In the genomic region with DNA sequence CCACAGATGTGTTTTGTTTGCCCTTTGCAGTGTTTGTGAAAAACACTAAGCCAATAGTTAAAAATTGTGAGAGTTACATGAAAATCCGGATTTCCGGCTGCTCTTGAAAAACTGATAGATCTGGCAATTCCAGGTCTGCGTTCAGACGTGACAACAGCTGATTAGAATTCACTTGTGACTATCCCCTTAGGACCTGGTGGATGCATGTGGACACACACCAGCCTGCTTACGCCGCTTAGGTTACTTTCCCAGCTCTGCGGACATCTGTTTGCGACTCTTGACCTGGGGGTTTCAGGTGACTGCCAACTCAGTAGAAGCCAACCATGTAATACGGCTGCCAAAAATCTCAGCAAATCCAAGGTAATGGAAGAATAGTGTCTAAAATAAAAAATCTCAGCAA, we compare ENCODE assay signal across 14 cellular contexts.
"Had no signal": no experiment of that assay in that cellular context is flagged by ENCODE, and none has a peak within 500 bp of the region (broad histone marks: within the 10 kb centered on the region; RNA-seq: fewer than 3 reads in every experiment).

No MANE protein-coding gene starts in this region.

- H3K4me1 ChIP-seq: esophagus squamous epithelium, uterus had no signal

- H3K4me3 ChIP-seq: cardiac muscle cell, esophagus squamous epithelium, tibial artery, uterus had no signal

- ATAC-seq: left ventricle myocardium superior; natural killer cell treated with Interleukin-12 subunit alpha and Interleukin-12 subunit beta and Interleukin-15 and Interleukin-18, amount 100 ng/mL, for 72 hours; sciatic nerve had no signal

- H3K36me3 ChIP-seq: uterus had no signal

- H3K9me3 ChIP-seq: esophagus squamous epithelium, tibial artery, uterus had no signal

- H3K27me3 Mint-ChIP-seq: natural killer cell treated with Interleukin-12 subunit alpha and Interleukin-12 subunit beta and Interleukin-15 and Interleukin-18, amount 100 ng/mL, for 72 hours had no signal

- H3K27ac ChIP-seq: cardiac muscle cell, esophagus squamous epithelium, tibial artery, uterus had no signal

- H3K27ac Mint-ChIP-seq: natural killer cell treated with Interleukin-12 subunit alpha and Interleukin-12 subunit beta and Interleukin-15 and Interleukin-18, amount 100 ng/mL, for 72 hours; T-helper 2 cell treated with Interferon-gamma antibody and Interleukin-4, amounts not matched to agents 5 μg/mL and 100 μg/mL, for 36 hours had no signal

- H3K27me3 ChIP-seq: cardiac muscle cell, esophagus squamous epithelium, tibial artery, uterus had no signal

- H3K4me3 Mint-ChIP-seq: natural killer cell treated with Interleukin-12 subunit alpha and Interleukin-12 subunit beta and Interleukin-15 and Interleukin-18, amount 100 ng/mL, for 72 hours; T-helper 2 cell treated with Interferon-gamma antibody and Interleukin-4, amounts not matched to agents 5 μg/mL and 100 μg/mL, for 36 hours had no signal

- H3K9me3 Mint-ChIP-seq: natural killer cell treated with Interleukin-12 subunit alpha and Interleukin-12 subunit beta and Interleukin-15 and Interleukin-18, amount 100 ng/mL, for 72 hours; T-helper 2 cell treated with Interferon-gamma antibody and Interleukin-4, amounts not matched to agents 5 μg/mL and 100 μg/mL, for 36 hours had no signal

- DNase-seq: activated naive CD4-positive, alpha-beta T cell treated with Interleukin-2 at 50 U/mL for 16 hours; activated T-cell treated with anti-CD3 and anti-CD28 coated beads for 4 hours; esophagus squamous epithelium; kidney; left ventricle myocardium superior; mesenchymal stem cell; occipital lobe; stimulated activated CD4-positive, alpha-beta T cell treated with anti-CD3 and anti-CD28 coated beads, Interleukin-1b, Interleukin-23, amount 100 ng/mL, for 48 hours; tibial artery; uterus had no signal
